ENCODE assay signal across 25 cellular contexts in the genomic region with DNA sequence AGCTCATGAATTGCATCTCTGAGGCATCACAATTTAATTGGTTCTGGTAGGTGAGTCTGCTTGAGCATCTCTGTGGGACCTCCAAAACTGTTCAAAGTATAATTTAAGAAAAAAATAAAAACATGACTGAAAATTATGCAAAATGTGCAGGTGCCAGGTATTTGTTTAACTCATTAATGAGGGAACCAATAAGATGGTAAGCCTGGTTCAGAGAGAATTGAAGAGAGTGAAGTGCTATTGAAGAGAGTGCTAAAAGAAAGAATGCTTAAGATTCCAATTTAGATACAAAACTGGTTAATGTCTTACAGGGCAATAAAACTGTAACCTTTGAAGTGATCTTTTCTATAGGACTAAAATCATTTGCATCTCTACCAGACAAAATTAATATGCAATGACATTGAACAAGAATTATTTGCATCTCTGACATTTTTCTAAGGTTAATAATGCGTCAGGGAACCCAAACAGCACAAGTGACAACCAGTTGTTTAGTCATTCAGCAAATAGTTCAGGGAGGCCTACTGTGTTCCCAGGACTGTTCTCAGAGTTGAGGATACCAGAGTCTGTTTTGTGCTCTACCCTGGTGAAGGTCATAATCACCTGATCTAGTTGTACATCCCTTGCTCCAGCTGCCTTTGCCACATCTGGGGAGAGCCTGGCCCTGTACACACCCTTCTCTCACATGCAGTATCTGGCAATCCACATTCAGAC.
DNase-seq lines count a peak whose midpoint lies in the region; ATAC-seq, FAIRE-seq and TF ChIP-seq lines count a peak whose summit lies in the region.
"Had no signal": no experiment of that assay in that cellular context is flagged by ENCODE, and none has a peak within 500 bp of the region (broad histone marks: within the 10 kb centered on the region; RNA-seq: fewer than 3 reads in every experiment).

No MANE protein-coding gene starts in this region.

- H3K36me3 ChIP-seq in Caco-2 (ENCODE audit: control insufficient read depth, insufficient read depth, low read length) (no peaks in the 10 kb centered on the region), GM23338 (ENCODE audit: insufficient read depth) (no peaks in the 10 kb centered on the region), left lung (no peaks in the 10 kb centered on the region), stomach (peaks cover 0 to 25% (median 9%) of the 10 kb centered on the region in 4 donors)

- H3K9me2 ChIP-seq in GM23338 (ENCODE audit: insufficient read depth), result no peaks in the 10 kb centered on the region
- H3K9me2 ChIP-seq: SK-N-SH had no signal

- intact Hi-C loops in Caco-2 (cut with micrococcal nuclease; ENCODE audit: unreplicated experiment), result no loop called here
- intact Hi-C loops in left lung (cut with DNase I), result no loop called here
- intact Hi-C loops in stomach (cut with DNase I; ENCODE audit: low total_unique reads), result no loop called here

- H3K4me2 ChIP-seq in GM23338, result no peak overlapping the region
- H3K4me2 ChIP-seq: KMS-11, SK-N-SH had no signal

- 92 to 98% (median 97%) methylated on average over 1 of the region's 1 CpG for WGBS in stomach, 5 donors

- no peaks in the 10 kb centered on the region for H4K20me1 ChIP-seq in GM23338 (replicated peaks; ENCODE audit: insufficient read depth)

- no peak for ATAC-seq in GM23338
- ATAC-seq in left lung, result peak; percentile 24
- ATAC-seq in stimulated activated naive CD8-positive, alpha-beta T cell treated with anti-CD3 and anti-CD28 coated beads, Interleukin-15, Interleukin-2, amounts not matched to agents 100 U/mL and 50 U/mL, for 24 hours, result no peak
- ATAC-seq: HCT116, Panc1 had no signal

- H2AFZ ChIP-seq in GM23338, result no peak overlapping the region

- H3K9me3 Mint-ChIP-seq in Caco-2 (ENCODE audit: unreplicated experiment) (no peaks in the 10 kb centered on the region), GM23338 (no peaks in the 10 kb centered on the region), chondrocyte (ENCODE audit: low read depth) (no peaks in the 10 kb centered on the region)
- H3K9me3 Mint-ChIP-seq: CD14-positive monocyte had no signal

- CTCF ChIA-PET in Caco-2 (lab: Charles Lee), result no interaction called here

- no peaks in the 10 kb centered on the region for H3F3A ChIP-seq in GM23338 (replicated peaks; ENCODE audit: low read depth)

- H3K4me1 Mint-ChIP-seq in Caco-2 (ENCODE audit: low read depth, unreplicated experiment), result no peaks in the 10 kb centered on the region
- H3K4me1 Mint-ChIP-seq in GM23338, result peaks cover 15% of the 10 kb centered on the region; the same call in 2 of the 3 replicates
- H3K4me1 Mint-ChIP-seq in chondrocyte (ENCODE audit: low read depth), result peaks cover 16% of the 10 kb centered on the region
- H3K4me1 Mint-ChIP-seq: CD14-positive monocyte had no signal

- peak overlapping the region; percentile 19 for H3K27ac Mint-ChIP-seq in Caco-2 (ENCODE audit: unreplicated experiment)
- no peak overlapping the region for H3K27ac Mint-ChIP-seq in GM23338
- H3K27ac Mint-ChIP-seq in chondrocyte (ENCODE audit: unreplicated experiment), result peak overlapping the region; percentile 24
- H3K27ac Mint-ChIP-seq: CD14-positive monocyte had no signal

- H3K4me3 ChIP-seq in Caco-2 (ENCODE audit: low read depth, low read length), result no peak overlapping the region
- H3K4me3 ChIP-seq in GM23338, result no peak overlapping the region
- no peak overlapping the region for H3K4me3 ChIP-seq in left lung
- no peak overlapping the region for H3K4me3 ChIP-seq in stomach

- peak overlapping the region; percentile 53; the same call in 1 of the 2 replicates for H3K27ac ChIP-seq in GM23338 (ENCODE audit: low read depth)
- no peak overlapping the region for H3K27ac ChIP-seq in left lung
- H3K27ac ChIP-seq in stomach, result no peak overlapping the region
- H3K27ac ChIP-seq: KMS-11 had no signal

- POLR2A ChIA-PET in Caco-2 (lab: Charles Lee), result no interaction called here

- H3K27me3 Mint-ChIP-seq in Caco-2 (ENCODE audit: insufficient read depth, unreplicated experiment) (no peaks in the 10 kb centered on the region), GM23338 (ENCODE audit: insufficient read depth, low read depth, poor library complexity) (peaks cover 3% of the 10 kb centered on the region), chondrocyte (ENCODE audit: low read depth) (no peaks in the 10 kb centered on the region)

- H3K9me3 ChIP-seq in Caco-2 (no peaks in the 10 kb centered on the region), left lung (no peaks in the 10 kb centered on the region), stomach (no peaks in the 10 kb centered on the region)
- H3K9me3 ChIP-seq: SK-N-SH had no signal

- H3K27me3 ChIP-seq in Caco-2 (replicated peaks; ENCODE audit: control insufficient read depth, insufficient read depth, low read length) (no peaks in the 10 kb centered on the region), GM23338 (ENCODE audit: insufficient read depth) (no peaks in the 10 kb centered on the region), left lung (no peaks in the 10 kb centered on the region), stomach (no peaks in the 10 kb centered on the region)

- no peaks in the 10 kb centered on the region for H3K79me2 ChIP-seq in GM23338 (replicated peaks; ENCODE audit: insufficient read depth)

- H3K36me3 Mint-ChIP-seq in Caco-2 (ENCODE audit: insufficient read depth, unreplicated experiment), result peaks cover 6% of the 10 kb centered on the region
- H3K36me3 Mint-ChIP-seq in GM23338 (ENCODE audit: low read depth), result 0 out of 3 replicates have a peak, but pooled peaks cover 2% of the 10 kb centered on the region
- no peaks in the 10 kb centered on the region for H3K36me3 Mint-ChIP-seq in chondrocyte (ENCODE audit: low read depth)
- H3K36me3 Mint-ChIP-seq: CD14-positive monocyte had no signal

- FAIRE-seq in GM12891 (lab: Jason Lieb, UNC) (no peak), HTR-8/SVneo (lab: Jason Lieb, UNC) (no peak)
- FAIRE-seq: A204.1, G401.6, GM18507, GM19239, H1 had no signal

- no peak for TF ChIP-seq POLR2A in GM12891 (IDR thresholded peaks at IDR 0.05; ENCODE audit: low read depth, low read length)
- TF ChIP-seq POLR2A in stomach (IDR thresholded peaks at IDR 0.05), result no peak

- TF ChIP-seq EP300 in stomach (IDR thresholded peaks at IDR 0.05), result no peak

- BruUV-seq in Caco-2 (replicated peaks; lab: Mats Ljungman, UMichigan), result no TSS peak

- DNase-seq in Caco-2, result peak in 1 of 2 experiments; percentile 20
- DNase-seq in GM23338 (ENCODE audit: low spot score), result no peak
- no peak for DNase-seq in chondrocyte (ENCODE audit: low spot score)
- DNase-seq in left lung, result no peak
- DNase-seq in stimulated activated naive CD8-positive, alpha-beta T cell treated with anti-CD3 and anti-CD28 coated beads, Interleukin-15, Interleukin-2, amounts not matched to agents 100 U/mL and 50 U/mL, for 24 hours, result no peak
- no peak for DNase-seq in GM12891 (ENCODE audit: insufficient read length, low spot score)
- DNase-seq in stomach, result no peak
- DNase-seq in HTR-8/SVneo (ENCODE audit: insufficient read length, low spot score), result no peak
- DNase-seq: DND-41; IMR-90; NCI-H1092 treated with DMSO at 0.1 percent for 48 hours; NCI-H1694; NCI-H774; NK-92 treated with Interleukin-12 subunit alpha and Interleukin-12 subunit beta, amount 100 ng/mL, for 24 hours; SIG-M5; SK-N-SH had no signal

- H3K4me1 ChIP-seq in Caco-2 (peaks cover 14% of the 10 kb centered on the region), GM23338 (ENCODE audit: insufficient read depth) (peaks cover 8% of the 10 kb centered on the region), left lung (no peaks in the 10 kb centered on the region), stomach (peaks cover 0 to 6% (median 0%) of the 10 kb centered on the region in 4 donors)

- H3K4me3 Mint-ChIP-seq in Caco-2 (ENCODE audit: unreplicated experiment) (no peak overlapping the region), GM23338 (no peak overlapping the region), chondrocyte (ENCODE audit: unreplicated experiment) (no peak overlapping the region)
- H3K4me3 Mint-ChIP-seq: CD14-positive monocyte had no signal

- no peak for TF ChIP-seq CTCF in Caco-2 (IDR thresholded peaks at IDR 0.05; ENCODE audit: insufficient read depth in 1 of 2, low read depth in 1 of 2, low read length in 1 of 2, severe bottlenecking in 1 of 2, unreplicated experiment in 1 of 2)
- TF ChIP-seq CTCF in GM23338 (conservative IDR thresholded peaks at IDR 0.05; ENCODE audit: low read depth in 2 of 2), result no peak
- no peak for TF ChIP-seq CTCF in chondrocyte (IDR thresholded peaks at IDR 0.05)
- no peak for TF ChIP-seq CTCF in left lung (IDR thresholded peaks at IDR 0.05)
- TF ChIP-seq CTCF in stomach (IDR thresholded peaks at IDR 0.05), result no peak

TF ChIP-seq in GM23338, 12 proteins besides CTCF, POLR2A, EP300 and RAD21 (continues in another document):
- no peak for TF ChIP-seq NANOG (IDR thresholded peaks at IDR 0.05; ENCODE audit: borderline replicate concordance)
- no peak for TF ChIP-seq STAT1 (IDR thresholded peaks at IDR 0.05; ENCODE audit: unreplicated experiment)

TF ChIP-seq in GM12891, 5 proteins besides CTCF, POLR2A, EP300 and RAD21:
- TF ChIP-seq PAX5 (IDR thresholded peaks at IDR 0.05; ENCODE audit: insufficient read depth, low read length, severe bottlenecking) (no peak), POU2F2 (IDR thresholded peaks at IDR 0.05; ENCODE audit: low read depth, low read length) (no peak), TAF1 (IDR thresholded peaks at IDR 0.05; ENCODE audit: low read depth, low read length) (no peak), SPI1 (IDR thresholded peaks at IDR 0.05; ENCODE audit: low read depth, low read length) (no peak), POLR2AphosphoS5 (IDR thresholded peaks at IDR 0.05; ENCODE audit: low read depth, low read length) (no peak)
